8 cellular contexts compared by ENCODE assay signal in the genomic region with DNA sequence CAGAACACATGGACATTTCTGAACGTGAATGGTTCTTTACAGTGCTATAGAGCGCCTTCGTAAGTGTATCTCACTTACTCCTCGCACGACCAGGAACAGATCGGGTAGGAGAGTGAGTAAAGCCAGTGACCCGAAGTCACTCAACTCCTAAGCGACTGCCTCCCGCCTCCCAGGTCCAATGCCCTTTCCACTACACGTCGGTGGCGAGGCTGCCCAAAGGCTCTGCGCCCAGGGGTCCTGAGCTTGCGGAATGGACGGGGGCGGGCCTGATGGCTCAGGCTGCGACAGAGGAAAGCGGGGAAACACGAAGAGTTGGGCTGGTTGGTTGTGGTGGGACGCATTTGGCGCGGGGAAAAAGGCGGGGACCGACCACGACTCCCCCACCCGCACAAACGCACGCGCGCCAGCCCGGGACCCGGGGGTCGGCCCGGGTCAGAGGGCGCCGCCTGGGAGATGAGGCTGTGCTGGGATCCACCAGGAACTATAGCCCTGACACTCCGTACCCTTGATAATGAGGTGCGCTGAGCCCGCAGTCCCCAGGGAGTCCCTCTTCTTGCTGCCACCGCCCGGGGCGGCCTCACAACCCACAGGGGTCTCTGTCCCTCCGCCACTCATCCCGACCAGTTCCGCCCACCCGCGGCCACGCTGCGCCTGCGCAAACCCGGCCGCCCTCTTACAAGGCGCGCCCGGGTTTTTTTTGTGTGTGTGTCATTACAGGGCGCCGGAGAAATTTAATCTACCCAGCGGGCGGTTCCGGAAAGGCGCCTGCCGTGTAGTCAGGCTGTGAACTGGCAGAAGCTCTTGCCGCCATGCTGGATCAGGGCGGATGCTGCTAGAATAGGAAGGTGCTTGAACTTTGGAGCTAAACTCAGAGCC. TPM values are rescaled to one million over a fixed set of nuclear protein-coding genes. Genes with fewer than 3 reads are reported as not detected.
DNase-seq lines count a peak whose midpoint lies in the region; ATAC-seq, FAIRE-seq and TF ChIP-seq lines count a peak whose summit lies in the region.

A gene with protein sequence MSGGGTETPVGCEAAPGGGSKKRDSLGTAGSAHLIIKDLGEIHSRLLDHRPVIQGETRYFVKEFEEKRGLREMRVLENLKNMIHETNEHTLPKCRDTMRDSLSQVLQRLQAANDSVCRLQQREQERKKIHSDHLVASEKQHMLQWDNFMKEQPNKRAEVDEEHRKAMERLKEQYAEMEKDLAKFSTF (minus strand): TSS at position 628 of the 876 bp plus-strand sequence. CDS start 13 bp downstream, at position 615.

- WGBS in adrenal gland, 4 donors, result 0 to 1% (median 0%) methylated on average over 16 to 64 of the region's 64 CpGs
- WGBS in heart right ventricle, 2 donors, result 0% methylated on average over 61 to 64 of the region's 64 CpGs
- 0% methylated on average over 3 to 52 of the region's 64 CpGs for WGBS in upper lobe of left lung, 2 donors

- peak in 4 of 6 experiments; percentile 2 to 21 (median 11) for TF ChIP-seq CTCF in adrenal gland (IDR thresholded peaks at IDR 0.05)
- TF ChIP-seq CTCF in heart right ventricle (IDR thresholded peaks at IDR 0.05), result peak in 3 of 9 donors; percentile 14 to 28 (median 26)
- TF ChIP-seq CTCF in upper lobe of left lung (IDR thresholded peaks at IDR 0.05), result peak in 5 of 6 experiments; percentile 13 to 44 (median 38)

- no peaks in the 10 kb centered on the region for H3K9me3 ChIP-seq in adrenal gland (replicated peaks in 1 of 3)
- no peaks in the 10 kb centered on the region for H3K9me3 ChIP-seq in heart right ventricle
- H3K9me3 ChIP-seq in upper lobe of left lung, result no peaks in the 10 kb centered on the region

- TF ChIP-seq EP300 in upper lobe of left lung (IDR thresholded peaks at IDR 0.05), result peak in 1 of 4 donors; percentile 12

- peak within 1 kb of the TSS; percentile 25 to 90 (median 65) for H3K4me3 ChIP-seq in adrenal gland
- peak within 1 kb of the TSS; percentile 64 to 95 (median 85) for H3K4me3 ChIP-seq in heart right ventricle
- peak within 1 kb of the TSS; percentile 80 to 97 (median 84) for H3K4me3 ChIP-seq in upper lobe of left lung

- H3K27ac ChIP-seq in adrenal gland (peak within 1 kb of the TSS in 4 of 5 donors; percentile 61 to 91 (median 80)), heart right ventricle (peak within 1 kb of the TSS; percentile 52 to 94 (median 90)), upper lobe of left lung (peak within 1 kb of the TSS; percentile 87 to 88 (median 87))

- peak; percentile 79 for ATAC-seq in HG02852 (IDR thresholded peaks at IDR 0.05; ENCODE audit: unreplicated experiment)
- peak; percentile 98 to 99 (median 99) for ATAC-seq in heart right ventricle
- ATAC-seq in upper lobe of left lung (ENCODE audit: low FRiP score in 2 of 2), result peak; percentile 99

- intact Hi-C loops in adrenal gland (cut with DNase I), result no loop called here
- intact Hi-C loops in heart right ventricle (cut with DNase I), result loop anchor here in 4 of 10 donors (5.0 to 10.0 kb wide), 4 partner anchors 57 to 342 kb away; a partner anchor contains a TSS
- intact Hi-C loops in posterior cingulate gyrus (cut with DNase I), result loop anchor here (1.0 to 10.0 kb wide), 3 partner anchors 38 to 789 kb away; a partner anchor contains a TSS

- H3K4me1 ChIP-seq in adrenal gland (replicated peaks in 1 of 2), result peaks cover 0 to 16% of the 10 kb centered on the region in 2 donors
- peaks cover 0 to 25% (median 10%) of the 10 kb centered on the region in 9 donors for H3K4me1 ChIP-seq in heart right ventricle
- H3K4me1 ChIP-seq in upper lobe of left lung, result peaks cover 4 to 12% (median 9%) of the 10 kb centered on the region in 4 donors

- peak; percentile 79 for FAIRE-seq in GM12892 (lab: Jason Lieb, UNC)

- TF ChIP-seq POLR2A in GM12892 (IDR thresholded peaks at IDR 0.05; ENCODE audit: low read depth, low read length) (peak; percentile 86), adrenal gland (IDR thresholded peaks at IDR 0.05) (peak; percentile 33 to 67), upper lobe of left lung (IDR thresholded peaks at IDR 0.05) (peak in 3 of 4 donors; percentile 52 to 77 (median 70))

- H3K36me3 ChIP-seq in adrenal gland (replicated peaks in 1 of 2) (peaks cover 0 to 12% of the 10 kb centered on the region in 2 donors), heart right ventricle (peaks cover 0 to 31% (median 0%) of the 10 kb centered on the region in 9 donors), upper lobe of left lung (peaks cover 0 to 12% (median 0%) of the 10 kb centered on the region in 4 donors)

- DNase-seq in GM12892 (ENCODE audit: insufficient read length) (peak; percentile 55), NCI-H146 (lab: John Stamatoyannopoulos, UW) (peak; percentile 99), T-helper 1 cell (peak; percentile 90 to 97 (median 93)), adrenal gland (peak; percentile 95 to 99 (median 98)), heart right ventricle (peak; percentile 94 to 98), posterior cingulate gyrus (peak; percentile 88 to 99 (median 94)), upper lobe of left lung (peak; percentile 98 to 99)

- H3K27me3 ChIP-seq in adrenal gland (no peaks in the 10 kb centered on the region), heart right ventricle (no peaks in the 10 kb centered on the region), upper lobe of left lung (peaks cover 0 to 4% (median 0%) of the 10 kb centered on the region in 4 donors)

RNA-seq across cellular contexts. Expression of the gene that starts here (rescaled TPM):
- 11.5 TPM for polyA plus RNA-seq in GM12892 (2012; ENCODE audit: missing spikeins)
- total RNA-seq in adrenal gland (10 to 100 TPM in 6 of 8 donors, 1 to 10 TPM in 2; 8.5 to 25.3 (median 15.5) TPM), heart right ventricle (10 to 100 TPM in 5 of 10 donors, 1 to 10 TPM in 5; 6.8 to 14.1 (median 9.7) TPM), upper lobe of left lung (10 to 100 TPM; 10.0 to 15.0 (median 11.9) TPM)
- polyA plus RNA-seq in adrenal gland (10 to 100 TPM in 1 of 3 donors, 1 to 10 TPM in 2; 5.3 to 15.2 (median 7.3) TPM), heart right ventricle (1 to 10 TPM; 3.6 to 4.0 TPM)

Comparison
In these comparisons a context has a peak if more than half of its experiments do, and no peak if none do; other contexts are left out.
1. Peak in every context shown above with its lines: DNase-seq, ATAC-seq, H3K4me3 ChIP-seq and H3K27ac ChIP-seq.